In genomic region chr4:136742330-136742729, GRCh38 we compare ENCODE assay signal across 2 cellular contexts.
TF ChIP-seq lines count a peak whose summit lies in the region.

No MANE protein-coding gene starts in this region.

TF ChIP-seq in A549, 52 proteins besides CTCF, POLR2A, EP300 and RAD21:
- TF ChIP-seq MAFK (IDR thresholded peaks at IDR 0.05; ENCODE audit: partially characterized antibody) = peak; percentile 40
- no peak for TF ChIP-seq ATOH8 (CRISPR knock-in tag; IDR thresholded peaks at IDR 0.05; ENCODE audit: low read depth)

TF ChIP-seq in HCT116, 20 proteins besides CTCF, POLR2A, EP300 and RAD21 (continued from another document):
- TF ChIP-seq ELF1 (IDR thresholded peaks at IDR 0.05; ENCODE audit: borderline replicate concordance, low read depth) = no peak
